ENCODE assay signal across 8 cellular contexts in the genomic region with DNA sequence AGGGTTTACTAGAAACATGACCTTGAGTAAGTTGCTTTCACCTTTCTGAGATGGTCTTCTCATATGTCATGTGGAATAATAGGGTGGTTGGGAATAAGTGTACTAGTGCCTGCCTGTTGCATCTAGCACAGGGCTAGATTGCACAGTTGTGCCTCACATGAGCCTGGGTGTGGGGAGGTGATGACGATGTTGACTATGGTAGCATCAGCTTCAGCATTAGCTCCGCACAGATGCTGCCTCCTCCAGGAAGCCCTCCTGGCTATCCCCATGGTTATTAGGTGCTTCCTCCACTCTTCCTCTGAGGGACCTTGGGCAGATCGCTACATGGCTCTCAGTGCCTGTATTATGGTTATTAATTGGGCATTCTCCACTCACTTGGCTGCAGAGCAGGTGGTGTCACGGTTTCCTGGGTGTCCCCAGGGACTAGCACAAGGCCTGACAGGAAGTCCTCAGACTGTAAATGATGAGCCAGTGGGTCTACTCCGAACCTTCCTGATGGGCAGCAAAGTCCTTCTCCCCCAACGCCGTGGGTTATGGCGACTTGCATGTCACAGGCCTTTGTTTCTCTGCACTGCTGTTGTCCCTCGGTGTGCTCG.
DNase-seq lines count a peak whose midpoint lies in the region; ATAC-seq and TF ChIP-seq lines count a peak whose summit lies in the region.
"Had no signal": no experiment of that assay in that cellular context is flagged by ENCODE, and none has a peak within 500 bp of the region (broad histone marks: within the 10 kb centered on the region; RNA-seq: fewer than 3 reads in every experiment).

No MANE protein-coding gene starts in this region.

- no peaks in the 10 kb centered on the region for H3K9me3 Mint-ChIP-seq in naive B cell

- H3K36me3 Mint-ChIP-seq in naive B cell, result no peaks in the 10 kb centered on the region

- no peak overlapping the region for H3K9ac ChIP-seq in GM23248

- peaks cover 47 to 54% (median 50%) of the 10 kb centered on the region in 3 donors for H3K4me1 Mint-ChIP-seq in naive B cell

- in situ Hi-C loops in GM23248 (cut with MboI), result no loop called here

- no peak for TF ChIP-seq POLR2A in upper lobe of left lung (IDR thresholded peaks at IDR 0.05)

- no peak overlapping the region for H2AFZ ChIP-seq in GM23248

- H3K4me3 ChIP-seq in GM23248, result no peak overlapping the region
- H3K4me3 ChIP-seq in upper lobe of left lung, result no peak overlapping the region
- H3K4me3 ChIP-seq: lung had no signal

- H3K9me3 ChIP-seq in GM23248 (ENCODE audit: low read depth) (no peaks in the 10 kb centered on the region), upper lobe of left lung (no peaks in the 10 kb centered on the region)

- no peak for TF ChIP-seq EP300 in upper lobe of left lung (IDR thresholded peaks at IDR 0.05)

- peaks cover 3% of the 10 kb centered on the region; the same call in 1 of the 2 replicates for H4K20me1 ChIP-seq in GM23248 (ENCODE audit: insufficient read depth)

- H3K4me1 ChIP-seq in GM23248 (ENCODE audit: insufficient read depth), result 0 out of 2 replicates have a peak, but pooled peaks cover 6% of the 10 kb centered on the region
- peaks cover 0 to 22% (median 5%) of the 10 kb centered on the region in 4 donors for H3K4me1 ChIP-seq in upper lobe of left lung

- H3K27me3 Mint-ChIP-seq in naive B cell, result peaks cover 0 to 5% (median 2%) of the 10 kb centered on the region in 3 donors

- H3K9me2 ChIP-seq in GM23248 (ENCODE audit: insufficient read depth), result no peaks in the 10 kb centered on the region

- peak overlapping the region in 2 of 6 donors; percentile 31 to 73 for H3K27ac Mint-ChIP-seq in naive B cell

- peak; percentile 33 for DNase-seq in naive B cell
- DNase-seq in GM23248, result no peak
- DNase-seq in NOMO-1 (lab: John Stamatoyannopoulos, UW; ENCODE audit: unreplicated experiment in 2 of 2), result no peak
- no peak for DNase-seq in upper lobe of left lung

- H3K79me2 ChIP-seq in GM23248 (ENCODE audit: insufficient read depth), result peaks cover 31% of the 10 kb centered on the region

- ATAC-seq in GM19023 (IDR thresholded peaks at IDR 0.05; ENCODE audit: unreplicated experiment) (peak; percentile 35), GM21825 (IDR thresholded peaks at IDR 0.05; ENCODE audit: unreplicated experiment) (peak; percentile 42), HG03520 (IDR thresholded peaks at IDR 0.05; ENCODE audit: unreplicated experiment) (peak; percentile 33), naive B cell (ENCODE audit: low read depth in 2 of 2) (peak; percentile 31 to 55), upper lobe of left lung (ENCODE audit: low FRiP score in 2 of 2) (no peak)

- H3K36me3 ChIP-seq in GM23248 (ENCODE audit: low read depth) (no peaks in the 10 kb centered on the region), upper lobe of left lung (no peaks in the 10 kb centered on the region)

- no peaks in the 10 kb centered on the region for H3F3A ChIP-seq in GM23248 (ENCODE audit: insufficient read depth)

- TF ChIP-seq CTCF in upper lobe of left lung (IDR thresholded peaks at IDR 0.05), result no peak

- no peak overlapping the region for H3K4me2 ChIP-seq in GM23248 (ENCODE audit: unreplicated experiment)

- no peaks in the 10 kb centered on the region for H3K27me3 ChIP-seq in GM23248 (replicated peaks; ENCODE audit: insufficient read depth)
- H3K27me3 ChIP-seq in upper lobe of left lung, result no peaks in the 10 kb centered on the region

- H3K27ac ChIP-seq in GM23248 (no peak overlapping the region), upper lobe of left lung (no peak overlapping the region)

- 73 to 75% methylated on average over 10 of the region's 10 CpGs for WGBS in GM23248 (ENCODE audit: low coverage in 1 of 2, low lambda C conversion rate in 2 of 2, missing lambda C conversion rate in 2 of 2), 2 experiments
- 90 to 93% methylated on average over 10 of the region's 10 CpGs for WGBS in upper lobe of left lung, 2 donors

- peak overlapping the region in 4 of 8 donors; percentile 1 to 47 (median 14) for H3K4me3 Mint-ChIP-seq in naive B cell

Comparison
In these comparisons a context has a peak if more than half of its experiments do, and no peak if none do; other contexts are left out.
1. ATAC-seq: peak in GM19023 (single experiment), GM21825 (single experiment), HG03520 (single experiment) and naive B cell (2 of 2); none in upper lobe of left lung (0 of 2).